In the genomic region with DNA sequence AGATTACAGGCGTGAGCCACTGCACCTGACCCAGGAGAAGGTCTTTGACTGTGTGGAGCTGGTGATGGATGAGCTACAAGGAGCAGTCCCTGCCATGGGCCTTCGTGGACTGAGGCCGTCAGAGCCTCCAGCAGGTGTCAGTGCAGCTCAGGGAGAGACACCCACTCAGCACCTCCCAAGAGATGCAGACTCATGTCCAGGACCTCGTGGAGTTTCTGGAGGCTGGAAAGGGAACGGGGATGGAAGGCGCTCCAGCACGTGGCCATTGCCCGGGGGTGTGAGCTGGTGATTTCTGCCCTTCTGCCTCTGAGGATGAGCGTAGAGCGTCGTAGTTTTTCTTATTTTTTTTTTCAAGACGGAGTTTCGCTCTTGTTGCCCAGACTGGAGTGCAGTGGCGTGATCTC, we compare ENCODE assay signal across 6 cellular contexts.
DNase-seq lines count a peak whose midpoint lies in the region; ATAC-seq and TF ChIP-seq lines count a peak whose summit lies in the region.

No MANE protein-coding gene starts in this region.

- DNase-seq in GM10248 (ENCODE audit: extremely low spot score), result peak; percentile 62
- peak; percentile 67 for DNase-seq in NCI-H2196 (lab: John Stamatoyannopoulos, UW; ENCODE audit: unreplicated experiment)
- peak; percentile 57 for DNase-seq in ecto neural progenitor cell (ENCODE audit: low spot score)
- DNase-seq in stimulated activated CD8-positive, alpha-beta memory T cell treated with anti-CD3 and anti-CD28 coated beads, Interleukin-4, amount 100 ng/mL, for 48 hours, result peak; percentile 49
- DNase-seq in NK-92 treated with Interleukin-12 subunit alpha and Interleukin-12 subunit beta, amount 100 ng/mL, for 24 hours (lab: John Stamatoyannopoulos, UW), result no peak

- TF ChIP-seq CTCF in GM10248 (IDR thresholded peaks at IDR 0.05; ENCODE audit: control extremely low read depth, extremely low read depth, low read depth, missing control alignments), result peak; percentile 41

- CTCF ChIA-PET in GM10248 (lab: Yijun Ruan, JAX), result interaction anchor here (0.7 to 2.3 kb wide), 18 partner anchors 9 to 248 kb away, joined by 3 to 11 read pairs (median 4); a partner anchor contains a TSS

- POLR2A ChIA-PET in GM10248 (lab: Yijun Ruan, JAX), result interaction anchor here (1.0 to 1.4 kb wide), 2 partner anchors 9 to 15 kb away, joined by 3 read pairs; a partner anchor contains a TSS

- no peak for ATAC-seq in HG03571 (IDR thresholded peaks at IDR 0.05; ENCODE audit: unreplicated experiment)
